Comparison of ENCODE assay signal across 11 cellular contexts in genomic region chr5:43604699-43605098, GRCh38. TPM values are rescaled to one million over a fixed set of nuclear protein-coding genes. Genes with fewer than 3 reads are reported as not detected.
A peak's percentile ranks its signal among the peaks of the same experiment; 100 is the strongest.
DNase-seq lines count a peak whose midpoint lies in the region; ATAC-seq, FAIRE-seq and TF ChIP-seq lines count a peak whose summit lies in the region.
"Had no signal": no experiment of that assay in that cellular context is flagged by ENCODE, and none has a peak within 500 bp of the region (broad histone marks: within the 10 kb centered on the region; RNA-seq: fewer than 3 reads in every experiment).

No MANE protein-coding gene starts in this region.

- no peaks in the 10 kb centered on the region for H3K27me3 Mint-ChIP-seq in CD4-positive, alpha-beta T cell
- H3K27me3 Mint-ChIP-seq in neural progenitor cell (ENCODE audit: insufficient read depth, low read depth), result peaks cover 4% of the 10 kb centered on the region

- H2BK15ac ChIP-seq in mesenchymal stem cell (ENCODE audit: low read depth, poor library complexity, severe bottlenecking), result no peak overlapping the region

- H2AFZ ChIP-seq in K562 (ENCODE audit: low read depth, low read length) (no peak overlapping the region), neural progenitor cell (replicated peaks) (no peak overlapping the region), mesenchymal stem cell (ENCODE audit: low read depth, low read length) (no peak overlapping the region)

- H3K36me3 ChIP-seq in K562 (ENCODE audit: control insufficient read depth, insufficient read depth, low read length) (peaks cover 22% of the 10 kb centered on the region), neural progenitor cell (no peaks in the 10 kb centered on the region), mesenchymal stem cell (ENCODE audit: control insufficient read depth in 1 of 2, insufficient read depth in 2 of 2, low read depth in 1 of 2, low read length in 2 of 2) (peaks cover 7 to 8% of the 10 kb centered on the region in 2 experiments)

- peak overlapping the region; percentile 87 for H3K27ac Mint-ChIP-seq in CD4-positive, alpha-beta T cell
- no peak overlapping the region for H3K27ac Mint-ChIP-seq in neural progenitor cell

- 94% methylated on average over 4 of the region's 4 CpGs for WGBS in K562 (ENCODE audit: insufficient coverage, low coverage, missing lambda C conversion rate)
- whole genome bisulfite sequencing in mesenchymal stem cell, result 100% methylated on average over 4 of the region's 4 CpGs

- H3K18ac ChIP-seq in mesenchymal stem cell (ENCODE audit: low read depth in 1 of 2, low read length in 2 of 2), result no peak overlapping the region

- H4K20me1 ChIP-seq in K562 (replicated peaks; ENCODE audit: control insufficient read depth, insufficient read depth, low read length), result no peaks in the 10 kb centered on the region
- H4K20me1 ChIP-seq in neural progenitor cell (ENCODE audit: low read depth), result no peaks in the 10 kb centered on the region

- H3K79me2 ChIP-seq in K562 (ENCODE audit: control insufficient read depth, insufficient read depth, low read length), result peaks cover 53% of the 10 kb centered on the region
- peaks cover 7% of the 10 kb centered on the region for H3K79me2 ChIP-seq in neural progenitor cell (ENCODE audit: low read depth)

- in situ Hi-C loops in K562 (cut with MboI), result no loop called here

- H3K4me1 Mint-ChIP-seq in CD4-positive, alpha-beta T cell (ENCODE audit: low read depth), result peaks cover 65% of the 10 kb centered on the region
- H3K4me1 Mint-ChIP-seq in neural progenitor cell, result peaks cover 29% of the 10 kb centered on the region

- no peak overlapping the region for H3K4ac ChIP-seq in mesenchymal stem cell (ENCODE audit: low read depth in 1 of 2, low read length in 2 of 2)

- no peak for TF ChIP-seq POLR2A in K562 (conservative IDR thresholded peaks at IDR 0.05)

- H3K23ac ChIP-seq in mesenchymal stem cell (ENCODE audit: low read length in 2 of 2), result no peak overlapping the region

- no peak overlapping the region for H4K91ac ChIP-seq in mesenchymal stem cell (ENCODE audit: low read length)

- no peak overlapping the region for H3K14ac ChIP-seq in mesenchymal stem cell (ENCODE audit: low read length in 2 of 2)

- no peak overlapping the region for H2AK5ac ChIP-seq in mesenchymal stem cell (ENCODE audit: low read length, severe bottlenecking)

- ATAC-seq in CD4-positive, alpha-beta T cell (ENCODE audit: poor library complexity), result no peak
- ATAC-seq in K562 (no peak), GM21576 (IDR thresholded peaks at IDR 0.05; ENCODE audit: unreplicated experiment) (no peak)

- no peaks in the 10 kb centered on the region for H3K27me3 ChIP-seq in CD4-positive, alpha-beta T cell (ENCODE audit: control insufficient read depth, insufficient read depth, low read length)
- H3K27me3 ChIP-seq in K562 (ENCODE audit: control insufficient read depth in 2 of 2, insufficient read depth in 2 of 2, low read length in 2 of 2), result no peaks in the 10 kb centered on the region
- H3K27me3 ChIP-seq in neural progenitor cell, result peaks cover 14% of the 10 kb centered on the region
- no peaks in the 10 kb centered on the region for H3K27me3 ChIP-seq in mesenchymal stem cell (ENCODE audit: control insufficient read depth in 1 of 2, insufficient read depth in 1 of 2, low read length in 2 of 2)
- H3K27me3 ChIP-seq: MG63 had no signal

- POLR2A ChIA-PET in CD4-positive, alpha-beta T cell (lab: Charles Lee), result interaction anchor here (0.5 to 3.6 kb wide), 3 partner anchors 90 to 120 kb away, joined by 3 to 101 read pairs (median 10); partner anchors contain the start of genes C5orf34 and TMEM267
- POLR2A ChIA-PET in K562 (lab: Yijun Ruan, JAX), result interaction anchor here (0.6 kb wide), 1 partner anchor 709 kb away, joined by 3 read pairs; no protein-coding TSS in a partner anchor

- H2BK12ac ChIP-seq in mesenchymal stem cell (ENCODE audit: low read length in 2 of 2), result no peak overlapping the region

- no peak for DNase-seq in CD4-positive, alpha-beta T cell
- DNase-seq in HFF-Myc (ENCODE audit: extremely low read depth, low read depth) (no peak), K562 (ENCODE audit: extremely low read depth in 1 of 4, low spot score in 3 of 4) (no peak), neural progenitor cell (ENCODE audit: low spot score) (no peak), NCI-H1436 (lab: John Stamatoyannopoulos, UW) (no peak), mesenchymal stem cell (no peak), hypothalamus (lab: John Stamatoyannopoulos, UW) (no peak)
- DNase-seq: effector CD8-positive, alpha-beta T cell; MG63 had no signal

- H3K4me3 ChIP-seq in HFF-Myc (replicated peaks; ENCODE audit: low read depth, low read length), result peak overlapping the region; percentile 70; the same call in 1 of the 2 replicates
- no peak overlapping the region for H3K4me3 ChIP-seq in K562
- no peak overlapping the region for H3K4me3 ChIP-seq in neural progenitor cell
- peak overlapping the region in 1 of 2 experiments; percentile 100 for H3K4me3 ChIP-seq in mesenchymal stem cell (ENCODE audit: insufficient read depth in 1 of 2, low read depth in 1 of 2, low read length in 2 of 2)

- peaks cover 18% of the 10 kb centered on the region in 2 experiments for H3K4me1 ChIP-seq in K562 (replicated peaks in 1 of 2; ENCODE audit: control insufficient read depth in 2 of 2, insufficient read depth in 2 of 2, low read length in 2 of 2)
- peaks cover 9% of the 10 kb centered on the region for H3K4me1 ChIP-seq in neural progenitor cell
- H3K4me1 ChIP-seq in mesenchymal stem cell (ENCODE audit: control insufficient read depth, insufficient read depth, low read depth, low read length), result peaks cover 6% of the 10 kb centered on the region

- no peak for TF ChIP-seq RAD21 in K562 (CRISPR knock-in tag; conservative IDR thresholded peaks at IDR 0.05 in 1 of 2, IDR thresholded peaks at IDR 0.05 in 1 of 2)

- H3K27ac ChIP-seq in CD4-positive, alpha-beta T cell (ENCODE audit: low read depth, low read length), result no peak overlapping the region
- H3K27ac ChIP-seq in K562 (ENCODE audit: extremely low read depth, low read depth, low read length) (no peak overlapping the region), neural progenitor cell (no peak overlapping the region), mesenchymal stem cell (ENCODE audit: low read length, poor library complexity, severe bottlenecking) (no peak overlapping the region)

- BruUV-seq in K562 (replicated peaks; lab: Mats Ljungman, UMichigan), result no TSS peak

- no peaks in the 10 kb centered on the region for H3K9me3 Mint-ChIP-seq in CD4-positive, alpha-beta T cell
- peaks cover 4% of the 10 kb centered on the region for H3K9me3 Mint-ChIP-seq in neural progenitor cell

- H3K9me3 ChIP-seq in CD4-positive, alpha-beta T cell (ENCODE audit: control insufficient read depth, low read length), result no peaks in the 10 kb centered on the region
- H3K9me3 ChIP-seq in K562 (replicated peaks; ENCODE audit: control insufficient read depth, insufficient read depth, low read depth, low read length) (no peaks in the 10 kb centered on the region), neural progenitor cell (ENCODE audit: low read depth) (no peaks in the 10 kb centered on the region), mesenchymal stem cell (ENCODE audit: control insufficient read depth, low read length) (no peaks in the 10 kb centered on the region)

- CTCF ChIA-PET in CD4-positive, alpha-beta T cell (lab: Charles Lee), result interaction anchor here (1.4 kb wide), 1 partner anchor 47 kb away, joined by 4 read pairs; no protein-coding TSS in a partner anchor
- CTCF ChIA-PET in K562 (lab: Yijun Ruan, JAX; ENCODE audit: low intra/inter-chr PET ratio), result no interaction called here

- H3K9ac ChIP-seq in K562 (ENCODE audit: insufficient read depth in 1 of 2, low read depth in 2 of 2, low read length in 2 of 2) (no peak overlapping the region), neural progenitor cell (no peak overlapping the region), mesenchymal stem cell (ENCODE audit: low read length) (no peak overlapping the region)

- H3K4me3 Mint-ChIP-seq in CD4-positive, alpha-beta T cell, result peak overlapping the region; percentile 36
- H3K4me3 Mint-ChIP-seq in neural progenitor cell, result peak overlapping the region; percentile 90

- TF ChIP-seq CTCF in CD4-positive, alpha-beta T cell (IDR thresholded peaks at IDR 0.05), result no peak
- TF ChIP-seq CTCF in HFF-Myc (IDR thresholded peaks at IDR 0.05; ENCODE audit: low read depth, low read length, missing control alignments) (no peak), K562 (IDR thresholded peaks at IDR 0.05 in 2 of 3, conservative IDR thresholded peaks at IDR 0.05 in 1 of 3; ENCODE audit: insufficient read depth in 2 of 3, low read depth in 1 of 3, low read length in 3 of 3) (no peak), neural progenitor cell (IDR thresholded peaks at IDR 0.05) (no peak)

- no peak overlapping the region for H2BK120ac ChIP-seq in mesenchymal stem cell (ENCODE audit: low read depth, low read length)

- H2BK5ac ChIP-seq in mesenchymal stem cell (ENCODE audit: low read depth, low read length, poor library complexity, severe bottlenecking), result no peak overlapping the region

- no peak overlapping the region for H4K8ac ChIP-seq in mesenchymal stem cell (ENCODE audit: low read length)

- TF ChIP-seq EP300 in K562 (IDR thresholded peaks at IDR 0.05; ENCODE audit: low read length), result no peak

- peaks cover 3% of the 10 kb centered on the region for H3F3A ChIP-seq in neural progenitor cell (ENCODE audit: low read depth)

- peaks cover 50% of the 10 kb centered on the region for H3K36me3 Mint-ChIP-seq in CD4-positive, alpha-beta T cell (ENCODE audit: low read depth)
- peaks cover 19% of the 10 kb centered on the region for H3K36me3 Mint-ChIP-seq in neural progenitor cell

- no peak for FAIRE-seq in K562 (lab: Jason Lieb, UNC)
- FAIRE-seq: urothelium cell line had no signal

- no peak overlapping the region for H3K4me2 ChIP-seq in K562 (ENCODE audit: insufficient read depth, low read length)
- H3K4me2 ChIP-seq in neural progenitor cell, result no peak overlapping the region
- H3K4me2 ChIP-seq in mesenchymal stem cell (ENCODE audit: low read length, poor library complexity, severe bottlenecking), result no peak overlapping the region

- H3K79me1 ChIP-seq in mesenchymal stem cell (replicated peaks; ENCODE audit: low read length, poor library complexity, severe bottlenecking), result peaks cover 19% of the 10 kb centered on the region

- no peaks in the 10 kb centered on the region for H3K9me1 ChIP-seq in K562 (ENCODE audit: control insufficient read depth, insufficient read depth, low read length)

- intact Hi-C loops in CD4-positive, alpha-beta T cell (cut with DNase I, micrococcal nuclease), result loop anchor here in 1 of 2 experiments (5.0 to 10.0 kb wide), 2 partner anchors 90 to 122 kb away; partner anchors contain the start of genes C5orf34 and TMEM267
- intact Hi-C loops in K562 (cut with micrococcal nuclease), result loop anchor here (5.0 to 10.0 kb wide), 4 partner anchors 87 to 530 kb away; partner anchors contain the start of genes C5orf34 and TMEM267

RNA-seq across cellular contexts. Expression of gene NNT, which starts 1.7 kb away (rescaled TPM):
- 10 to 100 TPM; 22.3 to 23.5 TPM for total RNA-seq in CD4-positive, alpha-beta T cell
- 39.0 and 100 TPM in 2 replicates for total RNA-seq in K562 (2011; cell fraction: chromatin; rRNA removed; ENCODE audit: low replicate concordance)
- total RNA-seq in K562 (2011; cell fraction: nucleolus; rRNA removed), result 23.3 and 36.5 TPM in 2 replicates
- 50.3 and 69.0 TPM in 2 replicates for total RNA-seq in K562 (2011; cell fraction: nucleoplasm; rRNA removed)
- 34.6 and 41.4 TPM in 2 replicates for total RNA-seq in K562 (2014; rRNA removed)
- total RNA-seq in K562 (2014; rRNA removed; fragmentation: Illumina TruSeq; extraction: Trizol), result 66.7 and 77.0 TPM in 2 replicates
- 66.2 and 68.6 TPM in 2 replicates for total RNA-seq in K562 (2015; rRNA removed; fragmentation: Illumina TruSeq; extraction: Trizol)
- total RNA-seq in K562 (2021), result 68.4 and 77.8 TPM in 2 replicates
- polyA plus RNA-seq in K562 (2011; rRNA removed), result 49.9 and 56.4 TPM in 2 replicates
- 38.9 and 51.9 TPM in 2 replicates for polyA plus RNA-seq in K562 (2011; cell fraction: cytosol; rRNA removed)
- polyA plus RNA-seq in K562 (2011; cell fraction: nucleus; rRNA removed), result 82.5 and 93.8 TPM in 2 replicates
- 40.0 and 43.3 TPM in 2 replicates for polyA plus RNA-seq in K562 (2012)
- 36.9 and 42.2 TPM in 2 replicates for polyA plus RNA-seq in K562 (2014; fragmentation: Illumina TruSeq; extraction: Trizol)
- polyA plus RNA-seq in K562 (2014; fragmentation: Nextera tagmentation; extraction: Ambion mirVana), result 10 to 100 TPM; 21.9 to 30.5 TPM
- polyA plus RNA-seq in K562 (2014; rRNA removed), result 42.2 TPM in 2 replicates
- polyA minus RNA-seq in K562 (2011; rRNA and poly(A)+ RNA removed), result 114 and 120 TPM in 2 replicates
- polyA minus RNA-seq in K562 (2011; cell fraction: cytosol; rRNA and poly(A)+ RNA removed), result 37.6 and 38.2 TPM in 2 replicates
- polyA minus RNA-seq in K562 (2011; cell fraction: nucleus; rRNA and poly(A)+ RNA removed), result 55.5 and 85.7 TPM in 2 replicates
- 24.3 and 56.3 TPM in 2 replicates for total RNA-seq in neural progenitor cell (ENCODE audit: low replicate concordance)
- polyA plus RNA-seq in mesenchymal stem cell (2013, experiment 1 of 2), result 28.1 TPM
- polyA plus RNA-seq in mesenchymal stem cell (2013, experiment 2 of 2), result 28.1 TPM

RNA-seq across cellular contexts. Expression of gene PAIP1, which starts 47.8 kb away (rescaled TPM):
- 10 to 100 TPM; 33.9 to 35.1 TPM for total RNA-seq in CD4-positive, alpha-beta T cell
- 20.6 and 26.6 TPM in 2 replicates for total RNA-seq in K562 (2011; cell fraction: chromatin; rRNA removed; ENCODE audit: low replicate concordance)
- total RNA-seq in K562 (2011; cell fraction: nucleolus; rRNA removed), result 10.8 and 11.4 TPM in 2 replicates
- total RNA-seq in K562 (2011; cell fraction: nucleoplasm; rRNA removed), result 21.5 and 22.1 TPM in 2 replicates
- total RNA-seq in K562 (2014; rRNA removed) (77.6 and 82.2 TPM in 2 replicates), K562 (2014; rRNA removed; fragmentation: Illumina TruSeq; extraction: Trizol) (133 and 145 TPM in 2 replicates), K562 (2015; rRNA removed; fragmentation: Illumina TruSeq; extraction: Trizol) (132 and 139 TPM in 2 replicates), K562 (2021) (94.5 and 102 TPM in 2 replicates), neural progenitor cell (ENCODE audit: low replicate concordance) (151 and 213 TPM in 2 replicates)
- polyA plus RNA-seq in K562 (2011; rRNA removed) (160 and 181 TPM in 2 replicates), K562 (2014; fragmentation: Illumina TruSeq; extraction: Trizol) (107 and 136 TPM in 2 replicates), K562 (2014; fragmentation: Nextera tagmentation; extraction: Ambion mirVana) (10 to 100 TPM; 51.7 to 56.9 TPM), K562 (2014; rRNA removed) (85.5 and 93.1 TPM in 2 replicates)
- 63.7 and 111 TPM in 2 replicates for polyA plus RNA-seq in K562 (2011; cell fraction: cytosol; rRNA removed)
- 31.0 and 62.6 TPM in 2 replicates for polyA plus RNA-seq in K562 (2011; cell fraction: nucleus; rRNA removed)
- 62.7 and 79.2 TPM in 2 replicates for polyA plus RNA-seq in K562 (2012)
- 123 and 148 TPM in 2 replicates for polyA minus RNA-seq in K562 (2011; rRNA and poly(A)+ RNA removed)
- 59.0 and 76.1 TPM in 2 replicates for polyA minus RNA-seq in K562 (2011; cell fraction: cytosol; rRNA and poly(A)+ RNA removed)
- polyA minus RNA-seq in K562 (2011; cell fraction: nucleus; rRNA and poly(A)+ RNA removed), result 16.0 and 34.2 TPM in 2 replicates
- polyA plus RNA-seq in mesenchymal stem cell (2013, experiment 1 of 2), result 85.3 TPM
- 85.1 TPM for polyA plus RNA-seq in mesenchymal stem cell (2013, experiment 2 of 2)
